ENCODE assay signal across 8 cellular contexts in genomic region chr22:41589601-41590365, GRCh38. TPM values are rescaled to one million over a fixed set of nuclear protein-coding genes. Genes with fewer than 3 reads are reported as not detected.
DNase-seq lines count a peak whose midpoint lies in the region; ATAC-seq, FAIRE-seq and TF ChIP-seq lines count a peak whose summit lies in the region.

TSS of gene PMM1 (minus strand) at chr22:41589840. CDS start at chr22:41589805, 35 bp downstream.

- H3K4me1 ChIP-seq in mammary epithelial cell (ENCODE audit: insufficient read depth, low read length) (peaks cover 10% of the 10 kb centered on the region), small intestine (ENCODE audit: control insufficient read depth in 2 of 2, insufficient read depth in 1 of 2, low read depth in 1 of 2, low read length in 1 of 2) (peaks cover 0 to 6% of the 10 kb centered on the region in 2 donors)

- CTCF ChIA-PET in mammary epithelial cell (lab: Charles Lee; ENCODE audit: low non-redundant PET) = interaction anchor here (0.5 to 0.7 kb wide), 3 partner anchors 46 to 723 kb away, joined by 4 to 17 read pairs (median 4); no protein-coding TSS in a partner anchor

- dilution Hi-C loops in mammary epithelial cell (cut with HindIII; ENCODE audit: low sequenced_read_pairs) = loop anchor here (5.0 kb wide), 1 partner anchor 77 kb away; no protein-coding TSS in a partner anchor

- peak within 1 kb of the TSS; percentile 85 for H3K27ac ChIP-seq in WERI-Rb-1
- H3K27ac ChIP-seq in mammary epithelial cell (ENCODE audit: insufficient read depth, low read depth, low read length) = peak within 1 kb of the TSS; percentile 60
- H3K27ac ChIP-seq in small intestine (ENCODE audit: low read depth in 1 of 2, low read length in 1 of 2) = peak within 1 kb of the TSS; percentile 70 to 89

- H3K27me3 ChIP-seq in WERI-Rb-1 (ENCODE audit: insufficient read depth, low read depth, severe bottlenecking) (no peaks in the 10 kb centered on the region), mammary epithelial cell (ENCODE audit: insufficient read depth, low read length) (no peaks in the 10 kb centered on the region), small intestine (ENCODE audit: control insufficient read depth in 2 of 2, insufficient read depth in 2 of 2, low read length in 2 of 2) (no peaks in the 10 kb centered on the region)

- no peak for FAIRE-seq in small intestine (lab: Jason Lieb, UNC)

- peak; percentile 98 for DNase-seq in ACHN
- DNase-seq in NCI-H2227 (lab: John Stamatoyannopoulos, UW; ENCODE audit: unreplicated experiment) = peak; percentile 98
- DNase-seq in WERI-Rb-1 = peak; percentile 100
- DNase-seq in mammary epithelial cell = peak; percentile 99
- peak; percentile 100 for DNase-seq in iPS-NIHi11 (ENCODE audit: low spot score)
- peak; percentile 100 for DNase-seq in small intestine

- in situ Hi-C loops in ACHN (cut with HindIII; ENCODE audit: low pct_ligation_motif_present, low pct_unique_long_range_greater_than_20kb, low sequenced_read_pairs) (no loop called here), mammary epithelial cell (cut with MboI; ENCODE audit: low sequenced_read_pairs in 2 of 2) (no loop called here)

- WGBS in mammary epithelial cell (ENCODE audit: low coverage, missing lambda C conversion rate) = 0% methylated on average over 12 of the region's 54 CpGs
- WGBS in small intestine, 3 donors = 0 to 1% (median 0%) methylated on average over 51 to 54 of the region's 54 CpGs

- intact Hi-C loops in mammary epithelial cell (cut with micrococcal nuclease) = loop anchor here (1.0 kb wide), 1 partner anchor 45 kb away; the partner anchor contains the start of gene POLR3H

- H3K4me3 ChIP-seq in WERI-Rb-1 (ENCODE audit: low read depth, low read length) (peak within 1 kb of the TSS; percentile 91), mammary epithelial cell (replicated peaks in 1 of 3; ENCODE audit: insufficient read depth in 1 of 3, low read depth in 2 of 3, low read length in 3 of 3) (peak within 1 kb of the TSS; percentile 63 to 96 (median 78)), small intestine (ENCODE audit: low read depth in 1 of 2, low read length in 2 of 2) (peak within 1 kb of the TSS; percentile 42 to 93)

- H3K36me3 ChIP-seq in WERI-Rb-1 (peaks cover 6% of the 10 kb centered on the region), mammary epithelial cell (ENCODE audit: insufficient read depth, low read length) (no peaks in the 10 kb centered on the region), small intestine (ENCODE audit: control insufficient read depth in 2 of 2, insufficient read depth in 2 of 2, low read length in 2 of 2) (peaks cover 0 to 2% of the 10 kb centered on the region in 2 donors)

- H4K20me1 ChIP-seq in mammary epithelial cell (ENCODE audit: insufficient read depth, low read length) = no peaks in the 10 kb centered on the region

- peaks cover 21% of the 10 kb centered on the region for H3K79me2 ChIP-seq in mammary epithelial cell (ENCODE audit: insufficient read depth, low read length)

- H3K4me2 ChIP-seq in mammary epithelial cell (ENCODE audit: insufficient read depth, low read depth, low read length) = peak within 1 kb of the TSS; percentile 99

- no peaks in the 10 kb centered on the region for H3K9me3 ChIP-seq in WERI-Rb-1 (ENCODE audit: severe bottlenecking)
- no peaks in the 10 kb centered on the region for H3K9me3 ChIP-seq in mammary epithelial cell (replicated peaks; ENCODE audit: insufficient read depth, low read length)
- no peaks in the 10 kb centered on the region for H3K9me3 ChIP-seq in small intestine (ENCODE audit: control insufficient read depth, low read depth)

- H3K9ac ChIP-seq in mammary epithelial cell (ENCODE audit: insufficient read depth, low read length) = peak within 1 kb of the TSS; percentile 61

- BruUV-seq in mammary epithelial cell (replicated peaks; lab: Mats Ljungman, UMichigan) = no TSS peak

- TF ChIP-seq CTCF in WERI-Rb-1 (IDR thresholded peaks at IDR 0.05; ENCODE audit: low read depth, low read length) (no peak), mammary epithelial cell (conservative IDR thresholded peaks at IDR 0.05 in 1 of 2, IDR thresholded peaks at IDR 0.05 in 1 of 2; ENCODE audit: extremely low read depth in 1 of 2, insufficient read depth in 1 of 2, low read depth in 1 of 2, low read length in 2 of 2) (no peak)

- ATAC-seq in GM18873 (IDR thresholded peaks at IDR 0.05; ENCODE audit: low FRiP score, unreplicated experiment) = peak; percentile 74
- peak; percentile 92 for ATAC-seq in HG03139 (IDR thresholded peaks at IDR 0.05; ENCODE audit: unreplicated experiment)

- peak within 1 kb of the TSS; percentile 87 for H2AFZ ChIP-seq in mammary epithelial cell (ENCODE audit: low read depth, low read length)

RNA-seq across cellular contexts. Expression of gene PMM1, which starts in this region (rescaled TPM):
- total RNA-seq in mammary epithelial cell = 10 to 100 TPM; 21.2 to 44.8 TPM
- polyA plus RNA-seq in mammary epithelial cell (62.8 TPM), small intestine (100 to 1,000 TPM in 2 of 3 donors, 10 to 100 TPM in 1; 45.5 to 125 (median 122) TPM)
- polyA minus RNA-seq in mammary epithelial cell = 21.9 TPM

Comparison
In these comparisons a context has a peak if more than half of its experiments do, and no peak if none do; other contexts are left out.
1. Peak in every context shown above with its lines: DNase-seq, ATAC-seq, H3K4me3 ChIP-seq and H3K27ac ChIP-seq.